14 cellular contexts compared by ENCODE assay signal in the genomic region with DNA sequence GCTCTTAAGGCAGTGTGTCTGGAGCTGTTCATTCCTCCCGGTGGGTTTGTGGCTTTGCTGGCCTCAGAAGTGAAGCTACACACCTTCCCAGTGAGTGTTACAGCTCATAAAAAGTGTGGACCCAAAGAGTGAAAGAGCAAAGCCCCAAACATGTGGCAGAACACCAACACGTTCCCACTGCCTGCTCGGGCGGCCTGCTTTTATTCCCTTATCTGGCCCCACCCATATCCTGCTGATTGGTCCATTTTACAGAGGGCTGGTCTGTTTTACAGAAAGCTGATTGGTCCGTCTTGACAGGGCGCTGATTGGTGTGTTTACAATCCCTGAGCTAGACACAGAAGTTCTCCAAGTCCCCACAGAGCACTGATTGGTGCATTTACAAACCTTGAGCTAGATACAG. TPM values are rescaled to one million over a fixed set of nuclear protein-coding genes. Genes with fewer than 3 reads are reported as not detected.
DNase-seq lines count a peak whose midpoint lies in the region; ATAC-seq, FAIRE-seq and TF ChIP-seq lines count a peak whose summit lies in the region.
"Had no signal": no experiment of that assay in that cellular context is flagged by ENCODE, and none has a peak within 500 bp of the region (broad histone marks: within the 10 kb centered on the region; RNA-seq: fewer than 3 reads in every experiment).

No MANE protein-coding gene starts in this region.

- H3K4me3 ChIP-seq in HepG2 (replicated peaks in 1 of 3; ENCODE audit: insufficient read depth in 1 of 3, low read depth in 2 of 3, low read length in 3 of 3), result no peak overlapping the region
- no peak overlapping the region for H3K4me3 ChIP-seq in SK-N-SH (ENCODE audit: low read depth in 2 of 2, low read length in 1 of 2)
- H3K4me3 ChIP-seq: coronary artery, MG63, mucosa of descending colon, stomach had no signal

- no TSS peak for BruUV-seq in HepG2 (replicated peaks; lab: Mats Ljungman, UMichigan)

- H4K20me1 ChIP-seq in HepG2 (ENCODE audit: insufficient read depth, low read length) (peaks cover 16% of the 10 kb centered on the region), SK-N-SH (ENCODE audit: insufficient read depth) (peaks cover 25% of the 10 kb centered on the region)

- no peak for TF ChIP-seq EP300 in HepG2 (IDR thresholded peaks at IDR 0.05; ENCODE audit: low read depth in 2 of 2, low read length in 2 of 2)
- no peak for TF ChIP-seq EP300 in HepG2 (CRISPR knock-in tag; IDR thresholded peaks at IDR 0.05; ENCODE audit: borderline replicate concordance)
- TF ChIP-seq EP300 in SK-N-SH (IDR thresholded peaks at IDR 0.05; ENCODE audit: borderline replicate concordance in 1 of 2, low read depth in 1 of 2, low read length in 1 of 2), result no peak

- WGBS in HepG2 (ENCODE audit: low lambda C conversion rate), result 85% methylated on average over 6 of the region's 6 CpGs
- 96% methylated on average over 6 of the region's 6 CpGs for WGBS in SK-N-SH (ENCODE audit: low lambda C conversion rate)

- POLR2A ChIA-PET in HepG2 (lab: Yijun Ruan, JAX), result interaction anchor here (1.4 to 4.8 kb wide), 6 partner anchors 16 to 114 kb away, joined by 3 to 68 read pairs (median 6); no protein-coding TSS in a partner anchor
- POLR2A ChIA-PET in SK-N-SH (lab: Yijun Ruan, JAX), result interaction anchor here (0.6 to 1.1 kb wide), 2 partner anchors 8 to 444 kb away, joined by 3 read pairs; no protein-coding TSS in a partner anchor

- TF ChIP-seq CTCF in HepG2 (CRISPR knock-in tag; IDR thresholded peaks at IDR 0.05), result no peak
- TF ChIP-seq CTCF in SK-N-SH (IDR thresholded peaks at IDR 0.05), result no peak

- peaks cover 7% of the 10 kb centered on the region for H3F3A ChIP-seq in SK-N-SH (replicated peaks; ENCODE audit: insufficient read depth)

- peaks cover 0 to 1% of the 10 kb centered on the region in 2 experiments; a peak in 1 of 5 replicates for H3K36me3 ChIP-seq in HepG2 (replicated peaks in 1 of 2; ENCODE audit: control insufficient read depth in 1 of 2, insufficient read depth in 2 of 2, low read length in 2 of 2)
- peaks cover 0 to 1% of the 10 kb centered on the region in 2 experiments for H3K36me3 ChIP-seq in SK-N-SH (replicated peaks in 1 of 2; ENCODE audit: control insufficient read depth in 1 of 2, insufficient read depth in 2 of 2, low read length in 1 of 2)
- H3K36me3 ChIP-seq: MG63 had no signal

- DNase-seq in stimulated activated CD4-positive, alpha-beta T cell treated with anti-CD3 and anti-CD28 coated beads, Interleukin-1b, Interleukin-23, amount 100 ng/mL, for 48 hours, result peak; percentile 47
- no peak for DNase-seq in stimulated activated CD4-positive, alpha-beta T cell treated with anti-CD3 and anti-CD28 coated beads, Interleukin-4, amount 100 ng/mL, for 24 hours
- DNase-seq in T1000 (lab: John Stamatoyannopoulos, UW), result peak; percentile 23
- DNase-seq in HepG2 (ENCODE audit: low spot score), result peak; percentile 34
- no peak for DNase-seq in SK-N-SH
- no peak for DNase-seq in CD1c-positive myeloid dendritic cell (ENCODE audit: extremely low spot score)
- DNase-seq: stomach, SW 1271 had no signal

- TF ChIP-seq POLR2A in HepG2 (IDR thresholded peaks at IDR 0.05; ENCODE audit: insufficient read depth in 1 of 2, low read depth in 2 of 2, low read length in 2 of 2), result peak in 1 of 2 experiments; percentile 68; a peak in 1 of 4 replicates

- H3K4me2 ChIP-seq in HepG2 (ENCODE audit: low read depth, low read length) (no peak overlapping the region), SK-N-SH (no peak overlapping the region)

- H3K27ac ChIP-seq in HepG2 (ENCODE audit: extremely low read length, insufficient read depth, low read length), result no peak overlapping the region
- no peak overlapping the region for H3K27ac ChIP-seq in SK-N-SH (ENCODE audit: low read depth in 2 of 2, low read length in 1 of 2)
- H3K27ac ChIP-seq: stomach had no signal

- intact Hi-C loops in HepG2 (cut with micrococcal nuclease; ENCODE audit: unreplicated experiment), result no loop called here

- H3K4me1 ChIP-seq in HepG2 (ENCODE audit: insufficient read depth, low read length) (peaks cover 78% of the 10 kb centered on the region), SK-N-SH (ENCODE audit: control insufficient read depth in 1 of 2, insufficient read depth in 2 of 2, low read depth in 1 of 2, low read length in 1 of 2) (peaks cover 8 to 14% of the 10 kb centered on the region in 2 experiments; a peak in 3 of 4 replicates)

- CTCF ChIA-PET in HepG2 (lab: Yijun Ruan, JAX; ENCODE audit: low intra/inter-chr PET ratio, low total read pairs) (no interaction called here), SK-N-SH (lab: Yijun Ruan, JAX) (interaction anchor here (0.8 to 1.8 kb wide), 9 partner anchors 8 to 76 kb away, joined by 3 to 9 read pairs (median 4); a partner anchor contains a TSS)

- no peak overlapping the region for H3K9ac ChIP-seq in HepG2 (ENCODE audit: insufficient read depth, low read depth, low read length)
- H3K9ac ChIP-seq in SK-N-SH, result no peak overlapping the region
- H3K9ac ChIP-seq: BLaER1 had no signal

- H2AFZ ChIP-seq in HepG2 (ENCODE audit: low read length), result no peak overlapping the region
- H2AFZ ChIP-seq in SK-N-SH (ENCODE audit: low read depth), result no peak overlapping the region

- no peaks in the 10 kb centered on the region for H3K9me2 ChIP-seq in SK-N-SH

- TF ChIP-seq RAD21 in HepG2 (CRISPR knock-in tag; IDR thresholded peaks at IDR 0.05) (no peak), SK-N-SH (IDR thresholded peaks at IDR 0.05; ENCODE audit: low read length) (no peak)

- H3K9me3 ChIP-seq in HepG2 (ENCODE audit: low read length), result no peaks in the 10 kb centered on the region
- no peaks in the 10 kb centered on the region for H3K9me3 ChIP-seq in SK-N-SH
- H3K9me3 ChIP-seq: MG63, mucosa of descending colon, stomach had no signal

- FAIRE-seq in HepG2 (lab: Jason Lieb, UNC), result no peak

- in situ Hi-C loops in HepG2 (cut with HindIII; ENCODE audit: extremely low pct_ligation_motif_present, low pct_unique_long_range_greater_than_20kb), result no loop called here

- H3K27me3 ChIP-seq in HepG2 (ENCODE audit: control insufficient read depth in 1 of 2, insufficient read depth in 2 of 2, low read length in 2 of 2) (no peaks in the 10 kb centered on the region), SK-N-SH (ENCODE audit: insufficient read depth) (no peaks in the 10 kb centered on the region)
- H3K27me3 ChIP-seq: BLaER1, MG63, stomach had no signal

- H3K79me2 ChIP-seq in HepG2 (ENCODE audit: insufficient read depth, low read length), result peaks cover 27% of the 10 kb centered on the region
- peaks cover 28% of the 10 kb centered on the region for H3K79me2 ChIP-seq in SK-N-SH (ENCODE audit: insufficient read depth)

- no peak for ATAC-seq in HepG2
- ATAC-seq in HG02938 (IDR thresholded peaks at IDR 0.05; ENCODE audit: unreplicated experiment), result no peak
- ATAC-seq in GM21367 (IDR thresholded peaks at IDR 0.05; ENCODE audit: unreplicated experiment), result no peak
- ATAC-seq: mucosa of descending colon had no signal

RNA-seq across cellular contexts. Expression of a gene that starts 2.3 kb away (rescaled TPM):
- 153 and 186 TPM in 2 replicates for total RNA-seq in HepG2 (2016; rRNA removed; fragmentation: Illumina TruSeq; extraction: Trizol)
- 171 and 229 TPM in 2 replicates for total RNA-seq in HepG2 (2016; cell fraction: cytosol; rRNA removed; fragmentation: Illumina TruSeq; extraction: Trizol; ENCODE audit: low read depth)
- 166 and 191 TPM in 2 replicates for total RNA-seq in HepG2 (2016; cell fraction: insoluble cytoplasmic fraction; rRNA removed; fragmentation: Illumina TruSeq; extraction: Trizol)
- total RNA-seq in HepG2 (2016; cell fraction: membrane; rRNA removed; fragmentation: Illumina TruSeq; extraction: Trizol), result 186 and 219 TPM in 2 replicates
- total RNA-seq in HepG2 (2016; cell fraction: nucleus; rRNA removed; fragmentation: Illumina TruSeq; extraction: Trizol), result 86.2 and 101 TPM in 2 replicates
- polyA plus RNA-seq in HepG2 (2011; rRNA removed) (123 and 142 TPM in 2 replicates), SK-N-SH (2012; rRNA removed) (122 and 137 TPM in 2 replicates)
- polyA plus RNA-seq in HepG2 (2011; cell fraction: cytosol; rRNA removed), result 108 and 239 TPM in 2 replicates
- 125 and 162 TPM in 2 replicates for polyA plus RNA-seq in HepG2 (2011; cell fraction: nucleus; rRNA removed)
- 61.3 and 68.1 TPM in 2 replicates for polyA plus RNA-seq in HepG2 (2012)
- 162 and 202 TPM in 2 replicates for polyA plus RNA-seq in HepG2 (2016; cell fraction: cytosol; fragmentation: Illumina TruSeq; extraction: Trizol; ENCODE audit: low read depth)
- polyA plus RNA-seq in HepG2 (2016; cell fraction: insoluble cytoplasmic fraction; fragmentation: Illumina TruSeq; extraction: Trizol; ENCODE audit: low read depth), result 128 and 130 TPM in 2 replicates
- 134 and 168 TPM in 2 replicates for polyA plus RNA-seq in HepG2 (2016; cell fraction: membrane; fragmentation: Illumina TruSeq; extraction: Trizol; ENCODE audit: low read depth)
- polyA plus RNA-seq in HepG2 (2016; cell fraction: nucleus; fragmentation: Illumina TruSeq; extraction: Trizol; ENCODE audit: insufficient read depth, low read depth), result 129 and 133 TPM in 2 replicates
- 49.5 and 64.5 TPM in 2 replicates for polyA minus RNA-seq in HepG2 (2011; rRNA and poly(A)+ RNA removed; ENCODE audit: low replicate concordance)
- 22.7 and 31.5 TPM in 2 replicates for polyA minus RNA-seq in HepG2 (2011; cell fraction: cytosol; rRNA and poly(A)+ RNA removed)
- 17.3 and 18.4 TPM in 2 replicates for polyA minus RNA-seq in HepG2 (2011; cell fraction: nucleus; rRNA and poly(A)+ RNA removed)
- 57.2 and 97.8 TPM in 2 replicates for polyA plus RNA-seq in SK-N-SH (2012; cell fraction: cytosol; rRNA removed)
- polyA plus RNA-seq in SK-N-SH (2012; cell fraction: nucleus; rRNA removed), result 109 and 142 TPM in 2 replicates

RNA-seq across cellular contexts. Expression of a gene that starts 26.6 kb away (rescaled TPM):
- 0.98 and 1.0 TPM in 2 replicates for total RNA-seq in HepG2 (2016; rRNA removed; fragmentation: Illumina TruSeq; extraction: Trizol)
- total RNA-seq in HepG2 (2016; cell fraction: cytosol; rRNA removed; fragmentation: Illumina TruSeq; extraction: Trizol; ENCODE audit: low read depth), result 0.81 and 1.1 TPM in 2 replicates
- 0.56 and 1.3 TPM in 2 replicates for total RNA-seq in HepG2 (2016; cell fraction: insoluble cytoplasmic fraction; rRNA removed; fragmentation: Illumina TruSeq; extraction: Trizol)
- 1.6 and 1.9 TPM in 2 replicates for total RNA-seq in HepG2 (2016; cell fraction: membrane; rRNA removed; fragmentation: Illumina TruSeq; extraction: Trizol)
- total RNA-seq in HepG2 (2016; cell fraction: nucleus; rRNA removed; fragmentation: Illumina TruSeq; extraction: Trizol), result 1.3 and 1.5 TPM in 2 replicates
- polyA plus RNA-seq in HepG2 (2011; rRNA removed) (36.7 and 45.2 TPM in 2 replicates), SK-N-SH (2012; rRNA removed) (11.8 and 14.3 TPM in 2 replicates)
- polyA plus RNA-seq in HepG2 (2011; cell fraction: cytosol; rRNA removed), result 20.7 and 22.4 TPM in 2 replicates
- polyA plus RNA-seq in HepG2 (2011; cell fraction: nucleus; rRNA removed), result 219 and 230 TPM in 2 replicates
- polyA plus RNA-seq in HepG2 (2012), result 37.3 and 46.9 TPM in 2 replicates
- polyA plus RNA-seq in HepG2 (2016; cell fraction: cytosol; fragmentation: Illumina TruSeq; extraction: Trizol; ENCODE audit: low read depth), result 0.70 and 1.5 TPM in 2 replicates
- polyA plus RNA-seq in HepG2 (2016; cell fraction: insoluble cytoplasmic fraction; fragmentation: Illumina TruSeq; extraction: Trizol; ENCODE audit: low read depth), result 1.3 and 2.2 TPM in 2 replicates
- 1.5 and 2.0 TPM in 2 replicates for polyA plus RNA-seq in HepG2 (2016; cell fraction: membrane; fragmentation: Illumina TruSeq; extraction: Trizol; ENCODE audit: low read depth)
- 3.7 and 4.4 TPM in 2 replicates for polyA plus RNA-seq in HepG2 (2016; cell fraction: nucleus; fragmentation: Illumina TruSeq; extraction: Trizol; ENCODE audit: insufficient read depth, low read depth)
- 12.3 and 14.1 TPM in 2 replicates for polyA minus RNA-seq in HepG2 (2011; rRNA and poly(A)+ RNA removed; ENCODE audit: low replicate concordance)
- 6.8 and 7.6 TPM in 2 replicates for polyA minus RNA-seq in HepG2 (2011; cell fraction: cytosol; rRNA and poly(A)+ RNA removed)
- 30.6 and 31.2 TPM in 2 replicates for polyA minus RNA-seq in HepG2 (2011; cell fraction: nucleus; rRNA and poly(A)+ RNA removed)
- 11.0 and 11.2 TPM in 2 replicates for polyA plus RNA-seq in SK-N-SH (2012; cell fraction: cytosol; rRNA removed)
- 44.6 and 48.8 TPM in 2 replicates for polyA plus RNA-seq in SK-N-SH (2012; cell fraction: nucleus; rRNA removed)

RNA-seq across cellular contexts. Expression of a gene that starts 44.9 kb away (rescaled TPM):
- total RNA-seq in HepG2 (2016; rRNA removed; fragmentation: Illumina TruSeq; extraction: Trizol), result 85.7 and 96.2 TPM in 2 replicates
- total RNA-seq in HepG2 (2016; cell fraction: cytosol; rRNA removed; fragmentation: Illumina TruSeq; extraction: Trizol; ENCODE audit: low read depth), result 66.8 and 84.2 TPM in 2 replicates
- 76.8 and 97.9 TPM in 2 replicates for total RNA-seq in HepG2 (2016; cell fraction: insoluble cytoplasmic fraction; rRNA removed; fragmentation: Illumina TruSeq; extraction: Trizol)
- 171 and 190 TPM in 2 replicates for total RNA-seq in HepG2 (2016; cell fraction: membrane; rRNA removed; fragmentation: Illumina TruSeq; extraction: Trizol)
- total RNA-seq in HepG2 (2016; cell fraction: nucleus; rRNA removed; fragmentation: Illumina TruSeq; extraction: Trizol), result 48.2 and 57.1 TPM in 2 replicates
- 116 and 135 TPM in 2 replicates for polyA plus RNA-seq in HepG2 (2011; rRNA removed)
- polyA plus RNA-seq in HepG2 (2011; cell fraction: cytosol; rRNA removed), result 114 and 136 TPM in 2 replicates
- 362 and 435 TPM in 2 replicates for polyA plus RNA-seq in HepG2 (2011; cell fraction: nucleus; rRNA removed)
- polyA plus RNA-seq in HepG2 (2012), result 58.6 and 80.7 TPM in 2 replicates
- 81.6 and 107 TPM in 2 replicates for polyA plus RNA-seq in HepG2 (2016; cell fraction: cytosol; fragmentation: Illumina TruSeq; extraction: Trizol; ENCODE audit: low read depth)
- 105 and 119 TPM in 2 replicates for polyA plus RNA-seq in HepG2 (2016; cell fraction: insoluble cytoplasmic fraction; fragmentation: Illumina TruSeq; extraction: Trizol; ENCODE audit: low read depth)
- 182 and 194 TPM in 2 replicates for polyA plus RNA-seq in HepG2 (2016; cell fraction: membrane; fragmentation: Illumina TruSeq; extraction: Trizol; ENCODE audit: low read depth)
- polyA plus RNA-seq in HepG2 (2016; cell fraction: nucleus; fragmentation: Illumina TruSeq; extraction: Trizol; ENCODE audit: insufficient read depth, low read depth), result 146 and 159 TPM in 2 replicates
- 159 and 183 TPM in 2 replicates for polyA minus RNA-seq in HepG2 (2011; rRNA and poly(A)+ RNA removed; ENCODE audit: low replicate concordance)
- 76.1 and 78.3 TPM in 2 replicates for polyA minus RNA-seq in HepG2 (2011; cell fraction: cytosol; rRNA and poly(A)+ RNA removed)
- 46.7 and 48.0 TPM in 2 replicates for polyA minus RNA-seq in HepG2 (2011; cell fraction: nucleus; rRNA and poly(A)+ RNA removed)
- polyA plus RNA-seq in SK-N-SH (2012; rRNA removed), result 185 and 198 TPM in 2 replicates
- polyA plus RNA-seq in SK-N-SH (2012; cell fraction: cytosol; rRNA removed), result 99.2 and 137 TPM in 2 replicates
- 365 and 420 TPM in 2 replicates for polyA plus RNA-seq in SK-N-SH (2012; cell fraction: nucleus; rRNA removed)

RNA-seq across cellular contexts. Expression of a gene that starts 50.2 kb away (rescaled TPM):
- total RNA-seq in HepG2 (2016; rRNA removed; fragmentation: Illumina TruSeq; extraction: Trizol), result 3.2 and 4.2 TPM in 2 replicates
- total RNA-seq in HepG2 (2016; cell fraction: cytosol; rRNA removed; fragmentation: Illumina TruSeq; extraction: Trizol; ENCODE audit: low read depth), result 1.2 and 1.6 TPM in 2 replicates
- total RNA-seq in HepG2 (2016; cell fraction: insoluble cytoplasmic fraction; rRNA removed; fragmentation: Illumina TruSeq; extraction: Trizol), result 2.4 and 3.9 TPM in 2 replicates
- 4.3 and 4.4 TPM in 2 replicates for total RNA-seq in HepG2 (2016; cell fraction: membrane; rRNA removed; fragmentation: Illumina TruSeq; extraction: Trizol)
- total RNA-seq in HepG2 (2016; cell fraction: nucleus; rRNA removed; fragmentation: Illumina TruSeq; extraction: Trizol), result 3.6 and 4.2 TPM in 2 replicates
- 2.8 and 4.0 TPM in 2 replicates for polyA plus RNA-seq in HepG2 (2011; rRNA removed)
- polyA plus RNA-seq in HepG2 (2011; cell fraction: cytosol; rRNA removed), result 3.7 and 4.3 TPM in 2 replicates
- 7.2 and 7.5 TPM in 2 replicates for polyA plus RNA-seq in HepG2 (2011; cell fraction: nucleus; rRNA removed)
- 3.6 and 4.3 TPM in 2 replicates for polyA plus RNA-seq in HepG2 (2012)
- 1.0 and 1.1 TPM in 2 replicates for polyA plus RNA-seq in HepG2 (2016; cell fraction: cytosol; fragmentation: Illumina TruSeq; extraction: Trizol; ENCODE audit: low read depth)
- 2.3 and 2.7 TPM in 2 replicates for polyA plus RNA-seq in HepG2 (2016; cell fraction: insoluble cytoplasmic fraction; fragmentation: Illumina TruSeq; extraction: Trizol; ENCODE audit: low read depth)
- polyA plus RNA-seq in HepG2 (2016; cell fraction: membrane; fragmentation: Illumina TruSeq; extraction: Trizol; ENCODE audit: low read depth), result 3.4 and 3.5 TPM in 2 replicates
- 2.8 and 3.1 TPM in 2 replicates for polyA plus RNA-seq in HepG2 (2016; cell fraction: nucleus; fragmentation: Illumina TruSeq; extraction: Trizol; ENCODE audit: insufficient read depth, low read depth)
- 6.6 and 17.0 TPM in 2 replicates for polyA minus RNA-seq in HepG2 (2011; rRNA and poly(A)+ RNA removed; ENCODE audit: low replicate concordance)
- 6.2 and 8.1 TPM in 2 replicates for polyA minus RNA-seq in HepG2 (2011; cell fraction: cytosol; rRNA and poly(A)+ RNA removed)
- 8.2 TPM in 2 replicates for polyA minus RNA-seq in HepG2 (2011; cell fraction: nucleus; rRNA and poly(A)+ RNA removed)
- 2.9 and 3.1 TPM in 2 replicates for polyA plus RNA-seq in SK-N-SH (2012; rRNA removed)
- 1.4 and 2.2 TPM in 2 replicates for polyA plus RNA-seq in SK-N-SH (2012; cell fraction: cytosol; rRNA removed)
- 1.7 TPM in 2 replicates for polyA plus RNA-seq in SK-N-SH (2012; cell fraction: nucleus; rRNA removed)

Comparison
In these comparisons a context has a peak if more than half of its experiments do, and no peak if none do; other contexts are left out.
1. DNase-seq: peak in stimulated activated CD4-positive, alpha-beta T cell treated with anti-CD3 and anti-CD28 coated beads, Interleukin-1b, Interleukin-23, amount 100 ng/mL, for 48 hours (single experiment), T1000 (single experiment) and HepG2 (single experiment); none in stimulated activated CD4-positive, alpha-beta T cell treated with anti-CD3 and anti-CD28 coated beads, Interleukin-4, amount 100 ng/mL, for 24 hours (single experiment), SK-N-SH (single experiment) and CD1c-positive myeloid dendritic cell (single experiment).